ENCODE assay signal across 18 cellular contexts in the genomic region with DNA sequence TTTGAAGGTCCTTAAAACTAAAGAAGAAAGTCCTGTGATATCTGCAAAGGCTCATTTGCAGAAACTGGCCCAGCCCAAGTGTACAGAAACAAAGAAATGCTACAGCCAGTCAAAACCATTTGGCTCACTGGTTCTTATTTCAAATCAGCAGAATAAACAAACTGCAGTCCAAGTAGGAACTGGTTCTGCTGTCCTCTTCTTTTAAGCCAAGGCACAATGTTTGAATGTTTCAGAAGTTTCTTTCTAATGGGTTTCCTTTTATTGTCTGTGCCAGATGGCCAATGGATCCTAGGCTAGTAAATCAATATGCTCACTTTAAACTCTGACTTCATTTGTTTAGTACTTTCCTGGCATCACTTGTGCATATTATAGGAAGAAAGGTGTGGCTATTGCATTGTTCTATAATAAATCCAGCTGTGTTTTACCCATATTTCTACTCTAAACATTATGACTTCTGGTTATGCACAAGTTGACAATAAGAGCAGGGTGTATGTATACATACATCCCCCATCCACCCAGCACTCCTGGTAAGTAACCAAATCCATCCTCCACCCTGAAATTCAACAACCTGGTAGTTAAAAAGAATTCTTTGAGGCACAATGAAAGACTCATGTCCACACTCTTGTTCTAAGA.
DNase-seq lines count a peak whose midpoint lies in the region; ATAC-seq, FAIRE-seq and TF ChIP-seq lines count a peak whose summit lies in the region.
"Had no signal": no experiment of that assay in that cellular context is flagged by ENCODE, and none has a peak within 500 bp of the region (broad histone marks: within the 10 kb centered on the region; RNA-seq: fewer than 3 reads in every experiment).

No MANE protein-coding gene starts in this region.

- no peaks in the 10 kb centered on the region for H3K27me3 ChIP-seq in heart right ventricle
- H3K27me3 ChIP-seq: BE2C, SJSA1 had no signal

- peaks cover 0 to 62% (median 22%) of the 10 kb centered on the region in 9 donors for H3K4me1 ChIP-seq in heart right ventricle
- H3K4me1 ChIP-seq in kidney (ENCODE audit: control insufficient read depth in 1 of 2, insufficient read depth in 1 of 2, low read depth in 1 of 2, low read length in 2 of 2): no peaks in the 10 kb centered on the region
- H3K4me1 ChIP-seq: BE2C, SJSA1 had no signal

- no peaks in the 10 kb centered on the region for H3K36me3 ChIP-seq in heart right ventricle
- H3K36me3 ChIP-seq in kidney (ENCODE audit: control insufficient read depth in 1 of 2, insufficient read depth in 2 of 2, low read length in 2 of 2): no peaks in the 10 kb centered on the region
- H3K36me3 ChIP-seq: BE2C, SJSA1 had no signal

- peak in 6 of 8 donors; percentile 34 to 56 (median 46) for ATAC-seq in heart right ventricle
- peak; percentile 89 for ATAC-seq in left colon

- no peak overlapping the region for H3K9ac ChIP-seq in kidney (ENCODE audit: low read length in 2 of 2)
- H3K9ac ChIP-seq: KMS-11 had no signal

- DNase-seq in heart right ventricle: no peak
- no peak for DNase-seq in cardiac septum (ENCODE audit: low spot score)
- DNase-seq in NCI-H69 (lab: John Stamatoyannopoulos, UW): peak; percentile 95
- no peak for DNase-seq in left colon
- no peak for DNase-seq in kidney
- DNase-seq in NCI-H345 treated with DMSO at 0.1 percent for 48 hours (lab: John Stamatoyannopoulos, UW; ENCODE audit: unreplicated experiment): no peak
- DNase-seq in kidney tubule cell (ENCODE audit: low spot score): no peak
- DNase-seq: BE2C, DMS79, IMR-90, NCI-H1105, NCI-H2029 treated with DMSO at 0.1 percent for 48 hours, NCI-H510A treated with DMSO at 0.1 percent for 48 hours, NCI-H774 had no signal

- peaks cover 0 to 4% (median 0%) of the 10 kb centered on the region in 11 donors for H3K9me3 ChIP-seq in heart right ventricle
- no peaks in the 10 kb centered on the region for H3K9me3 ChIP-seq in kidney (ENCODE audit: control insufficient read depth in 1 of 2, low read length in 2 of 2)
- H3K9me3 ChIP-seq: BE2C, SJSA1 had no signal

- no peak for FAIRE-seq in kidney (lab: Jason Lieb, UNC)
- FAIRE-seq: D721Med, RCC 7860 had no signal

- H3K27ac ChIP-seq in heart right ventricle (peak overlapping the region in 5 of 10 donors; percentile 16 to 70 (median 35)), kidney (ENCODE audit: low read depth in 2 of 2, low read length in 2 of 2) (no peak overlapping the region)
- H3K27ac ChIP-seq: KMS-11, SJSA1 had no signal

- TF ChIP-seq CTCF in heart right ventricle (IDR thresholded peaks at IDR 0.05) (no peak), kidney (IDR thresholded peaks at IDR 0.05; ENCODE audit: borderline replicate concordance, extremely low read depth, insufficient read depth) (no peak)

- intact Hi-C loops in heart right ventricle (cut with DNase I): loop anchor here in 1 of 10 donors (5.0 kb wide), 1 partner anchor 383 kb away; no protein-coding TSS in a partner anchor
- intact Hi-C loops in cardiac septum (cut with DNase I): no loop called here
- intact Hi-C loops in left colon (cut with DNase I, micrococcal nuclease): no loop called here
- intact Hi-C loops in kidney (cut with DNase I): no loop called here

- H3K4me3 ChIP-seq in heart right ventricle: no peak overlapping the region
- no peak overlapping the region for H3K4me3 ChIP-seq in kidney (ENCODE audit: low read length in 2 of 2)
- H3K4me3 ChIP-seq: SJSA1 had no signal
